In genomic region chr7:103446046-103446520, GRCh38 we compare ENCODE assay signal across 8 cellular contexts. TPM values are rescaled to one million over a fixed set of nuclear protein-coding genes. Genes with fewer than 3 reads are reported as not detected.
DNase-seq lines count a peak whose midpoint lies in the region; ATAC-seq, FAIRE-seq and TF ChIP-seq lines count a peak whose summit lies in the region.

A gene with protein sequence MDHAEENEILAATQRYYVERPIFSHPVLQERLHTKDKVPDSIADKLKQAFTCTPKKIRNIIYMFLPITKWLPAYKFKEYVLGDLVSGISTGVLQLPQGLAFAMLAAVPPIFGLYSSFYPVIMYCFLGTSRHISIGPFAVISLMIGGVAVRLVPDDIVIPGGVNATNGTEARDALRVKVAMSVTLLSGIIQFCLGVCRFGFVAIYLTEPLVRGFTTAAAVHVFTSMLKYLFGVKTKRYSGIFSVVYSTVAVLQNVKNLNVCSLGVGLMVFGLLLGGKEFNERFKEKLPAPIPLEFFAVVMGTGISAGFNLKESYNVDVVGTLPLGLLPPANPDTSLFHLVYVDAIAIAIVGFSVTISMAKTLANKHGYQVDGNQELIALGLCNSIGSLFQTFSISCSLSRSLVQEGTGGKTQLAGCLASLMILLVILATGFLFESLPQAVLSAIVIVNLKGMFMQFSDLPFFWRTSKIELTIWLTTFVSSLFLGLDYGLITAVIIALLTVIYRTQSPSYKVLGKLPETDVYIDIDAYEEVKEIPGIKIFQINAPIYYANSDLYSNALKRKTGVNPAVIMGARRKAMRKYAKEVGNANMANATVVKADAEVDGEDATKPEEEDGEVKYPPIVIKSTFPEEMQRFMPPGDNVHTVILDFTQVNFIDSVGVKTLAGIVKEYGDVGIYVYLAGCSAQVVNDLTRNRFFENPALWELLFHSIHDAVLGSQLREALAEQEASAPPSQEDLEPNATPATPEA (minus strand): TSS chr7:103446207. CDS start chr7:103421514, 24,693 bp downstream.

- H4K5ac ChIP-seq in H1 (ENCODE audit: insufficient read length, low read depth, low read length), result no peak within 1 kb of the TSS

- BruUV-seq in PC-3 (replicated peaks; lab: Mats Ljungman, UMichigan), result no TSS peak

- H3K9me3 Mint-ChIP-seq in naive thymus-derived CD8-positive, alpha-beta T cell, result peaks cover 0 to 16% (median 3%) of the 10 kb centered on the region in 9 donors

- H2BK12ac ChIP-seq in H1 (ENCODE audit: low read depth, low read length), result no peak within 1 kb of the TSS

- no peak within 1 kb of the TSS for H3K4ac ChIP-seq in H1 (replicated peaks; ENCODE audit: insufficient read length, low read depth, low read length)

- H3K9me3 ChIP-seq in BLaER1, result peaks cover 5% of the 10 kb centered on the region; the same call in 1 of the 2 replicates
- no peaks in the 10 kb centered on the region for H3K9me3 ChIP-seq in PC-3 (ENCODE audit: low read length)
- H3K9me3 ChIP-seq in H1 (ENCODE audit: insufficient read depth in 2 of 2, low read depth in 1 of 2, low read length in 1 of 2), result no peaks in the 10 kb centered on the region

- peak within 1 kb of the TSS; percentile 74 to 95 (median 79) for H3K4me3 Mint-ChIP-seq in naive thymus-derived CD8-positive, alpha-beta T cell

- FAIRE-seq in H1 (lab: Jason Lieb, UNC), result no peak

- H2BK20ac ChIP-seq in H1 (ENCODE audit: low read length), result no peak within 1 kb of the TSS

- no peak for TF ChIP-seq POLR2A in H1 (IDR thresholded peaks at IDR 0.05; ENCODE audit: control extremely low read depth in 1 of 2, low read depth in 2 of 2, low read length in 2 of 2)

- H2BK15ac ChIP-seq in H1 (ENCODE audit: low read length), result no peak within 1 kb of the TSS

- peaks cover 0 to 3% (median under 1%) of the 10 kb centered on the region in 3 donors for H3K36me3 Mint-ChIP-seq in naive thymus-derived CD8-positive, alpha-beta T cell

- H4K91ac ChIP-seq in H1 (replicated peaks; ENCODE audit: insufficient read length, low read length), result no peak within 1 kb of the TSS

- no peak within 1 kb of the TSS for H2BK5ac ChIP-seq in H1 (ENCODE audit: low read depth, low read length)

- H3K4me2 ChIP-seq in BLaER1 (peak within 1 kb of the TSS; percentile 68), PC-3 (ENCODE audit: low read length) (peak within 1 kb of the TSS; percentile 83), H1 (ENCODE audit: insufficient read depth in 1 of 2, low read depth in 2 of 2, low read length in 2 of 2) (peak within 1 kb of the TSS; percentile 71 to 83)

- H4K20me1 ChIP-seq in BLaER1 (peaks cover 27% of the 10 kb centered on the region), PC-3 (ENCODE audit: low read length) (no peaks in the 10 kb centered on the region), H1 (replicated peaks in 1 of 2; ENCODE audit: control insufficient read depth in 1 of 2, insufficient read depth in 2 of 2, low read length in 2 of 2) (no peaks in the 10 kb centered on the region)

- CTCF ChIA-PET in PC-3 (lab: Charles Lee) (no interaction called here), H1 (lab: Charles Lee; ENCODE audit: partially characterized antibody) (interaction anchor here (0.6 to 2.0 kb wide), 9 partner anchors 10 to 1773 kb away, joined by 3 to 13 read pairs (median 4); no protein-coding TSS in a partner anchor)

- H4K8ac ChIP-seq in H1 (ENCODE audit: extremely low read depth, insufficient read depth, low read length), result no peak within 1 kb of the TSS

- WGBS in H1 (ENCODE audit: extremely low coverage in 1 of 2, insufficient coverage in 1 of 2, insufficient read length in 1 of 2, insufficient replicate concordance in 2 of 2, low coverage in 1 of 2, low lambda C conversion rate in 2 of 2, missing lambda C conversion rate in 1 of 2), 2 experiments, result 6% methylated on average over 51 of the region's 54 CpGs; no CpG with 5 or more reads in 1 of the 2 experiments

- DNase-seq in PC-3, result peak; percentile 75
- no peak for DNase-seq in H1 (ENCODE audit: low read depth in 1 of 2, low spot score in 2 of 2)
- DNase-seq in naive thymus-derived CD8-positive, alpha-beta T cell, result no peak
- no peak for DNase-seq in amniotic stem cell (lab: John Stamatoyannopoulos, UW)

- H3K23me2 ChIP-seq in H1 (ENCODE audit: low read depth, low read length), result peaks cover 4% of the 10 kb centered on the region; the same call in 1 of the 2 replicates

- ATAC-seq in GM21825 (IDR thresholded peaks at IDR 0.05; ENCODE audit: unreplicated experiment) (peak; percentile 78), PC-3 (peak; percentile 82), HG03108 (IDR thresholded peaks at IDR 0.05; ENCODE audit: unreplicated experiment) (no peak), GM19328 (IDR thresholded peaks at IDR 0.05; ENCODE audit: unreplicated experiment) (no peak)
- ATAC-seq in naive thymus-derived CD8-positive, alpha-beta T cell, result peak; percentile 76 to 81

- H3K27ac ChIP-seq in BLaER1, result no peak within 1 kb of the TSS
- no peak within 1 kb of the TSS for H3K27ac ChIP-seq in PC-3 (ENCODE audit: low read length)
- H3K27ac ChIP-seq in H1 (ENCODE audit: low read depth, low read length), result no peak within 1 kb of the TSS

- H3K27me3 ChIP-seq in BLaER1 (peaks cover 50% of the 10 kb centered on the region), PC-3 (ENCODE audit: low read length) (no peaks in the 10 kb centered on the region), H1 (replicated peaks in 1 of 4; ENCODE audit: control insufficient read depth in 3 of 4, extremely low read depth in 1 of 4, insufficient read depth in 3 of 4, low read length in 3 of 4) (peaks cover 1 to 38% (median 28%) of the 10 kb centered on the region in 4 experiments)

- TF ChIP-seq EP300 in H1 (IDR thresholded peaks at IDR 0.05; ENCODE audit: borderline replicate concordance in 1 of 2, low read depth in 2 of 2, low read length in 2 of 2), result no peak

- peaks cover 7 to 31% (median 20%) of the 10 kb centered on the region in 4 donors for H3K4me1 Mint-ChIP-seq in naive thymus-derived CD8-positive, alpha-beta T cell

- peaks cover 42 to 89% (median 53%) of the 10 kb centered on the region in 5 donors for H3K27me3 Mint-ChIP-seq in naive thymus-derived CD8-positive, alpha-beta T cell

- H2AFZ ChIP-seq in PC-3 (ENCODE audit: low read length), result peak within 1 kb of the TSS; percentile 99
- peak within 1 kb of the TSS; percentile 88 for H2AFZ ChIP-seq in H1 (ENCODE audit: low read length)

- POLR2A ChIA-PET in PC-3 (lab: Charles Lee; ENCODE audit: unreplicated experiment) (no interaction called here), H1 (lab: Charles Lee; ENCODE audit: partially characterized antibody) (no interaction called here)
- POLR2A ChIA-PET in naive thymus-derived CD8-positive, alpha-beta T cell (lab: Charles Lee), result no interaction called here

- H3K18ac ChIP-seq in H1 (ENCODE audit: extremely low read depth, low read length), result peak within 1 kb of the TSS; percentile 71

- H3K4me3 ChIP-seq in BLaER1 (peak within 1 kb of the TSS; percentile 54), PC-3 (ENCODE audit: low read length) (peak within 1 kb of the TSS; percentile 71), H1 (ENCODE audit: extremely low read depth in 1 of 4, insufficient read depth in 2 of 4, low read depth in 3 of 4, low read length in 4 of 4) (peak within 1 kb of the TSS; percentile 27 to 59 (median 39))

- TF ChIP-seq RAD21 in H1 (IDR thresholded peaks at IDR 0.05 in 1 of 2, conservative IDR thresholded peaks at IDR 0.05 in 1 of 2; ENCODE audit: low read depth in 2 of 2, low read length in 2 of 2), result no peak

- H3K79me2 ChIP-seq in PC-3 (ENCODE audit: low read length) (no peaks in the 10 kb centered on the region), H1 (ENCODE audit: control insufficient read depth in 1 of 2, insufficient read depth in 2 of 2, low read length in 2 of 2) (no peaks in the 10 kb centered on the region)

- intact Hi-C loops in PC-3 (cut with micrococcal nuclease), result loop anchor here (2.0 kb wide), 2 partner anchors 187 to 711 kb away; no protein-coding TSS in a partner anchor

- no peaks in the 10 kb centered on the region for H3F3A ChIP-seq in PC-3 (ENCODE audit: low read length, unreplicated experiment)

- no peak within 1 kb of the TSS for H3K56ac ChIP-seq in H1 (replicated peaks; ENCODE audit: insufficient read length, low read depth, low read length)

- no peak within 1 kb of the TSS for H2BK120ac ChIP-seq in H1 (replicated peaks; ENCODE audit: low read depth, low read length)

- H3K79me1 ChIP-seq in H1 (ENCODE audit: low read depth, low read length), result no peaks in the 10 kb centered on the region

- H3K14ac ChIP-seq in H1 (ENCODE audit: insufficient read length), result no peak within 1 kb of the TSS

- peaks cover 11% of the 10 kb centered on the region for H3K4me1 ChIP-seq in BLaER1
- peaks cover 17% of the 10 kb centered on the region for H3K4me1 ChIP-seq in PC-3 (ENCODE audit: insufficient read depth, low read length)
- peaks cover 0 to 6% (median 4%) of the 10 kb centered on the region in 4 experiments; a peak in 5 of 7 replicates for H3K4me1 ChIP-seq in H1 (replicated peaks in 1 of 4; ENCODE audit: control insufficient read depth in 3 of 4, insufficient read depth in 4 of 4, low read length in 3 of 4)

- H3K23ac ChIP-seq in H1 (ENCODE audit: insufficient read length), result no peak within 1 kb of the TSS

- no peak within 1 kb of the TSS for H2AK5ac ChIP-seq in H1 (ENCODE audit: low read depth, low read length)

- peak within 1 kb of the TSS in 1 of 10 donors; percentile 81 for H3K27ac Mint-ChIP-seq in naive thymus-derived CD8-positive, alpha-beta T cell

- no peaks in the 10 kb centered on the region for H3K36me3 ChIP-seq in BLaER1
- H3K36me3 ChIP-seq in PC-3 (ENCODE audit: low read depth, low read length), result no peaks in the 10 kb centered on the region
- no peaks in the 10 kb centered on the region for H3K36me3 ChIP-seq in H1 (ENCODE audit: control insufficient read depth in 2 of 4, insufficient read depth in 4 of 4, low read length in 3 of 4)

- H3K9ac ChIP-seq in BLaER1 (no peak within 1 kb of the TSS), PC-3 (ENCODE audit: low read length) (peak within 1 kb of the TSS; percentile 32; the same call in 1 of the 2 replicates), H1 (replicated peaks in 1 of 4; ENCODE audit: extremely low read depth in 1 of 4, low read depth in 3 of 4, low read length in 3 of 4) (0 out of 7 replicates have a peak within 1 kb of the TSS, but pooled peaks of 1 of the 4 experiments have one; percentile 34)

- no peaks in the 10 kb centered on the region for H3K9me2 ChIP-seq in PC-3 (replicated peaks; ENCODE audit: low read length)

- TF ChIP-seq CTCF in PC-3 (conservative IDR thresholded peaks at IDR 0.05; ENCODE audit: low read depth, low read length) (no peak), H1 (IDR thresholded peaks at IDR 0.05; ENCODE audit: control extremely low read depth in 1 of 3, insufficient read depth in 1 of 3, low read depth in 1 of 3, low read length in 3 of 3) (no peak)

RNA-seq across cellular contexts. Expression of the gene that starts here (rescaled TPM):
- total RNA-seq in PC-3 (2014; rRNA removed), result 0.29 and 0.86 TPM in 2 replicates
- total RNA-seq in H1 (2021; fragmentation: NEBNext Ultra II Directional; extraction: Animal tissue kit (Norgen Biotek cat#: 25700)), result 0.24 and 0.40 TPM in 2 replicates
- polyA plus RNA-seq in H1 (2011; rRNA removed), result 0.09 and 0.24 TPM in 2 replicates
- 0.22 TPM for polyA plus RNA-seq in H1 (2011; cell fraction: cytosol; rRNA removed)
- polyA plus RNA-seq in H1 (2011; cell fraction: nucleus; rRNA removed), result 0.26 TPM
- 0.09 to 0.19 TPM (median 0.14 TPM) in 4 replicates for polyA plus RNA-seq in H1 (2012, experiment 1 of 2)
- not detected for polyA plus RNA-seq in H1 (2012, experiment 2 of 2)
- 0.18 TPM for polyA plus RNA-seq in H1 (2013, experiment 1 of 2)
- polyA plus RNA-seq in H1 (2013, experiment 2 of 2), result 0.07 TPM
- polyA minus RNA-seq in H1 (2011; rRNA and poly(A)+ RNA removed), result 0.15 and 0.60 TPM in 2 replicates
- 0.59 TPM for polyA minus RNA-seq in H1 (2011; cell fraction: cytosol; rRNA and poly(A)+ RNA removed)
- 1.8 TPM for polyA minus RNA-seq in H1 (2011; cell fraction: nucleus; rRNA and poly(A)+ RNA removed)
- total RNA-seq in naive thymus-derived CD8-positive, alpha-beta T cell, result not detected
- not detected for polyA plus RNA-seq in naive thymus-derived CD8-positive, alpha-beta T cell

Comparison
In these comparisons a context has a peak if more than half of its experiments do, and no peak if none do; other contexts are left out.
1. Peak in DNase-seq, ATAC-seq, H3K4me3 ChIP-seq, H3K9ac ChIP-seq and H3K4me2 ChIP-seq in PC-3; RNA of the gene not detected or under 1 TPM.
2. Peak in ATAC-seq in naive thymus-derived CD8-positive, alpha-beta T cell; RNA of the gene not detected or under 1 TPM.